In the genomic region with DNA sequence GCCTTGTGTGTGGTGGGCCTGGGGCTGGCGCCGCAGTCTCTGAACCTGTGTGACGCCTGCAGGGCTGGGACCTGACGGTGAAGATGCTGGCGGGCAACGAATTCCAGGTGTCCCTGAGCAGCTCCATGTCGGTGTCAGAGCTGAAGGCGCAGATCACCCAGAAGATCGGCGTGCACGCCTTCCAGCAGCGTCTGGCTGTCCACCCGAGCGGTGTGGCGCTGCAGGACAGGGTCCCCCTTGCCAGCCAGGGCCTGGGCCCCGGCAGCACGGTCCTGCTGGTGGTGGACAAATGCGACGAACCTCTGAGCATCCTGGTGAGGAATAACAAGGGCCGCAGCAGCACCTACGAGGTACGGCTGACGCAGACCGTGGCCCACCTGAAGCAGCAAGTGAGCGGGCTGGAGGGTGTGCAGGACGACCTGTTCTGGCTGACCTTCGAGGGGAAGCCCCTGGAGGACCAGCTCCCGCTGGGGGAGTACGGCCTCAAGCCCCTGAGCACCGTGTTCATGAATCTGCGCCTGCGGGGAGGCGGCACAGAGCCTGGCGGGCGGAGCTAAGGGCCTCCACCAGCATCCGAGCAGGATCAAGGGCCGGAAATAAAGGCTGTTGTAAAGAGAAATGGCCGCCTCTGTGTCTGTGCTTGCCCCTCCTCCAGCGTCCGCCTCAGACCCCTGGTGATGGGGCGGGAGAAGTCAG, we compare ENCODE assay signal across 6 cellular contexts. TPM values are rescaled to one million over a fixed set of nuclear protein-coding genes. Genes with fewer than 3 reads are reported as not detected.
DNase-seq lines count a peak whose midpoint lies in the region; ATAC-seq, FAIRE-seq and TF ChIP-seq lines count a peak whose summit lies in the region.

No MANE protein-coding gene starts in this region.

- FAIRE-seq in GM12892 (lab: Jason Lieb, UNC): no peak

- peak; percentile 24 for ATAC-seq in CD8-positive, alpha-beta T cell

- H3F3A ChIP-seq in OCI-LY1 (ENCODE audit: insufficient read depth, low read length): no peaks in the 10 kb centered on the region

- intact Hi-C loops in CD8-positive, alpha-beta T cell (cut with DNase I, micrococcal nuclease): loop anchor here (1.0 to 2.0 kb wide), 7 partner anchors 13 to 102 kb away; a partner anchor contains a TSS

- no peaks in the 10 kb centered on the region for H4K20me1 ChIP-seq in OCI-LY1 (ENCODE audit: insufficient read depth, low read length)

- H3K9me3 Mint-ChIP-seq in CD8-positive, alpha-beta T cell: no peaks in the 10 kb centered on the region
- H3K9me3 Mint-ChIP-seq in endodermal cell: no peaks in the 10 kb centered on the region

- H3K4me1 ChIP-seq in CD8-positive, alpha-beta T cell (ENCODE audit: insufficient read depth, low read length): peaks cover 25% of the 10 kb centered on the region
- H3K4me1 ChIP-seq in OCI-LY1 (ENCODE audit: insufficient read depth, low read length, severe bottlenecking): peaks cover 23% of the 10 kb centered on the region
- H3K4me1 ChIP-seq in endodermal cell (ENCODE audit: control insufficient read depth, insufficient read depth, low read length): no peaks in the 10 kb centered on the region
- peaks cover 14 to 19% (median 18%) of the 10 kb centered on the region in 3 donors for H3K4me1 ChIP-seq in skeletal muscle tissue (ENCODE audit: control insufficient read depth in 3 of 3, insufficient read depth in 3 of 3, low read length in 3 of 3)

- TF ChIP-seq CTCF in CD8-positive, alpha-beta T cell (IDR thresholded peaks at IDR 0.05): no peak
- TF ChIP-seq CTCF in OCI-LY1 (IDR thresholded peaks at IDR 0.05; ENCODE audit: low read length): no peak
- TF ChIP-seq CTCF in endodermal cell (conservative IDR thresholded peaks at IDR 0.05): no peak

- WGBS in endodermal cell (ENCODE audit: insufficient coverage in 1 of 2, insufficient read length in 1 of 2), 2 experiments: 64 to 68% methylated on average over 28 to 40 of the region's 41 CpGs

- peak overlapping the region; percentile 79 for H3K27ac ChIP-seq in CD8-positive, alpha-beta T cell (ENCODE audit: low read depth, low read length)
- H3K27ac ChIP-seq in OCI-LY1 (ENCODE audit: low read depth, low read length, poor library complexity, severe bottlenecking): peak overlapping the region; percentile 55
- H3K27ac ChIP-seq in endodermal cell (ENCODE audit: low read depth, low read length): no peak overlapping the region
- H3K27ac ChIP-seq in skeletal muscle tissue (ENCODE audit: low read depth, low read length): peak overlapping the region; percentile 68

- CTCF ChIA-PET in CD8-positive, alpha-beta T cell (lab: Charles Lee): interaction anchor here (1.4 to 4.1 kb wide), 5 partner anchors 11 to 49 kb away, joined by 3 to 26 read pairs (median 20); no protein-coding TSS in a partner anchor

- POLR2A ChIA-PET in CD8-positive, alpha-beta T cell (lab: Charles Lee): interaction anchor here (0.6 to 1.8 kb wide), 12 partner anchors 12 to 236 kb away, joined by 3 to 10 read pairs (median 3); a partner anchor contains a TSS

- H3K27ac Mint-ChIP-seq in CD8-positive, alpha-beta T cell: peak overlapping the region; percentile 99
- peak overlapping the region; percentile 96 for H3K27ac Mint-ChIP-seq in endodermal cell

- H3K4me1 Mint-ChIP-seq in CD8-positive, alpha-beta T cell (ENCODE audit: low read depth): peaks cover 41% of the 10 kb centered on the region
- peaks cover 14% of the 10 kb centered on the region for H3K4me1 Mint-ChIP-seq in endodermal cell

- DNase-seq in CD8-positive, alpha-beta T cell: peak in 1 of 7 experiments; percentile 62
- peak; percentile 70 for DNase-seq in endodermal cell
- no peak for DNase-seq in GM12892 (ENCODE audit: insufficient read length)
- no peak for DNase-seq in NCI-H1105 (lab: John Stamatoyannopoulos, UW)

- no peaks in the 10 kb centered on the region for H3K36me3 ChIP-seq in CD8-positive, alpha-beta T cell (ENCODE audit: insufficient read depth, low read length)
- H3K36me3 ChIP-seq in OCI-LY1 (ENCODE audit: insufficient read depth, low read length) (no peaks in the 10 kb centered on the region; the same call in 1 of the 2 replicates), endodermal cell (ENCODE audit: control insufficient read depth, insufficient read depth, low read length) (no peaks in the 10 kb centered on the region), skeletal muscle tissue (ENCODE audit: control insufficient read depth in 3 of 3, insufficient read depth in 3 of 3, low read length in 3 of 3) (no peaks in the 10 kb centered on the region)

- peak overlapping the region; percentile 88 for H3K4me2 ChIP-seq in OCI-LY1 (ENCODE audit: low read length)

- no peak; the same call in 1 of the 2 replicates for TF ChIP-seq POLR2A in GM12892 (IDR thresholded peaks at IDR 0.05; ENCODE audit: low read depth, low read length)

- H3K9ac ChIP-seq in OCI-LY1 (ENCODE audit: low read length) (peak overlapping the region; percentile 73), endodermal cell (ENCODE audit: extremely low read depth, low read length, poor library complexity, severe bottlenecking) (peak overlapping the region; percentile 61), skeletal muscle tissue (ENCODE audit: low read depth in 1 of 3, low read length in 3 of 3) (peak overlapping the region; percentile 63 to 89 (median 77))

- H3K9me3 ChIP-seq in CD8-positive, alpha-beta T cell (ENCODE audit: low read length): no peaks in the 10 kb centered on the region
- no peaks in the 10 kb centered on the region for H3K9me3 ChIP-seq in OCI-LY1 (ENCODE audit: low read length)
- no peaks in the 10 kb centered on the region for H3K9me3 ChIP-seq in endodermal cell (ENCODE audit: control insufficient read depth, low read length)
- no peaks in the 10 kb centered on the region for H3K9me3 ChIP-seq in skeletal muscle tissue (ENCODE audit: control insufficient read depth in 3 of 3, low read length in 3 of 3)

- H2AFZ ChIP-seq in OCI-LY1 (ENCODE audit: low read length): no peak overlapping the region

- H3K4me3 Mint-ChIP-seq in CD8-positive, alpha-beta T cell: peak overlapping the region; percentile 98
- peak overlapping the region; percentile 74 for H3K4me3 Mint-ChIP-seq in endodermal cell

- H3K4me3 ChIP-seq in CD8-positive, alpha-beta T cell (ENCODE audit: low read depth, low read length): peak overlapping the region; percentile 75
- H3K4me3 ChIP-seq in OCI-LY1 (ENCODE audit: low read depth, low read length, poor library complexity, severe bottlenecking) (peak overlapping the region; percentile 80), endodermal cell (ENCODE audit: low read length) (peak overlapping the region; percentile 77), skeletal muscle tissue (ENCODE audit: low read length in 3 of 3) (peak overlapping the region; percentile 75 to 97 (median 86))

- H3K9me2 ChIP-seq in OCI-LY1 (ENCODE audit: low read depth, low read length): no peaks in the 10 kb centered on the region

- H3K79me2 ChIP-seq in OCI-LY1 (ENCODE audit: insufficient read depth, low read length): no peaks in the 10 kb centered on the region

- peaks cover 3% of the 10 kb centered on the region for H3K27me3 Mint-ChIP-seq in CD8-positive, alpha-beta T cell (ENCODE audit: low read depth)
- H3K27me3 Mint-ChIP-seq in endodermal cell (ENCODE audit: insufficient read depth): peaks cover 18% of the 10 kb centered on the region

- H3K27me3 ChIP-seq in CD8-positive, alpha-beta T cell (ENCODE audit: insufficient read depth, low read length): no peaks in the 10 kb centered on the region
- no peaks in the 10 kb centered on the region for H3K27me3 ChIP-seq in OCI-LY1 (ENCODE audit: insufficient read depth, low read length)
- H3K27me3 ChIP-seq in endodermal cell (ENCODE audit: control insufficient read depth, insufficient read depth, low read length, poor library complexity, severe bottlenecking): no peaks in the 10 kb centered on the region
- no peaks in the 10 kb centered on the region for H3K27me3 ChIP-seq in skeletal muscle tissue (ENCODE audit: control insufficient read depth in 3 of 3, insufficient read depth in 3 of 3, low read length in 3 of 3)

- H3K36me3 Mint-ChIP-seq in CD8-positive, alpha-beta T cell: peaks cover 8% of the 10 kb centered on the region
- no peaks in the 10 kb centered on the region for H3K36me3 Mint-ChIP-seq in endodermal cell (ENCODE audit: low read depth)

RNA-seq across cellular contexts. Expression of a gene that starts 0.8 kb away (rescaled TPM):
- total RNA-seq in CD8-positive, alpha-beta T cell: 10 to 100 TPM; 56.4 to 58.4 TPM
- total RNA-seq in endodermal cell (10 to 100 TPM; 46.6 to 48.4 TPM), skeletal muscle tissue (23.5 TPM)
- 31.4 TPM for polyA plus RNA-seq in endodermal cell (2013, experiment 1 of 2)
- polyA plus RNA-seq in endodermal cell (2013, experiment 2 of 2): 31.8 TPM
- 54.6 TPM for polyA plus RNA-seq in GM12892 (2012; ENCODE audit: missing spikeins)

RNA-seq across cellular contexts. Expression of a gene that starts 5.8 kb away (rescaled TPM):
- 10 to 100 TPM; 12.1 to 14.0 TPM for total RNA-seq in CD8-positive, alpha-beta T cell
- total RNA-seq in endodermal cell: 100 to 1,000 TPM; 269 to 288 TPM
- 192 TPM for polyA plus RNA-seq in endodermal cell (2013, experiment 1 of 2)
- 176 TPM for polyA plus RNA-seq in endodermal cell (2013, experiment 2 of 2)
- total RNA-seq in skeletal muscle tissue: 14.6 TPM
- polyA plus RNA-seq in GM12892 (2012; ENCODE audit: missing spikeins): 15.1 TPM

RNA-seq across cellular contexts. Expression of a gene that starts 14.2 kb away (rescaled TPM):
- 10 to 100 TPM; 26.0 to 30.9 TPM for total RNA-seq in CD8-positive, alpha-beta T cell
- total RNA-seq in endodermal cell (10 to 100 TPM; 16.1 to 19.7 TPM), skeletal muscle tissue (7.3 TPM)
- 144 TPM for polyA plus RNA-seq in endodermal cell (2013, experiment 1 of 2)
- polyA plus RNA-seq in endodermal cell (2013, experiment 2 of 2): 117 TPM
- not detected for polyA plus RNA-seq in GM12892 (2012; ENCODE audit: missing spikeins)

RNA-seq across cellular contexts. Expression of a gene that starts 32.2 kb away (rescaled TPM):
- total RNA-seq in CD8-positive, alpha-beta T cell: under 1 TPM in 1 of 2 experiments, not detected in 1; 0.08 TPM
- total RNA-seq in endodermal cell: not detected
- polyA plus RNA-seq in endodermal cell (2013, experiment 1 of 2): not detected
- not detected for polyA plus RNA-seq in endodermal cell (2013, experiment 2 of 2)
- 3.1 TPM for total RNA-seq in skeletal muscle tissue
- not detected for polyA plus RNA-seq in GM12892 (2012; ENCODE audit: missing spikeins)

RNA-seq across cellular contexts. Expression of a gene that starts 47.8 kb away (rescaled TPM):
- total RNA-seq in CD8-positive, alpha-beta T cell: under 1 TPM; 0.56 to 0.60 TPM
- total RNA-seq in endodermal cell (1 to 10 TPM; 1.5 to 4.6 TPM), skeletal muscle tissue (not detected)
- not detected for polyA plus RNA-seq in endodermal cell (2013, experiment 1 of 2)
- polyA plus RNA-seq in endodermal cell (2013, experiment 2 of 2): 0.29 TPM
- 0.11 TPM for polyA plus RNA-seq in GM12892 (2012; ENCODE audit: missing spikeins)

Comparison
In these comparisons a context has a peak if more than half of its experiments do, and no peak if none do; other contexts are left out.
1. RNA of a gene that starts 5.8 kb away (total RNA-seq): 269 to 288 TPM in endodermal cell; 14.6 TPM in skeletal muscle tissue (single experiment) and 12.1 to 14.0 TPM in CD8-positive, alpha-beta T cell; every median in the first group is over 10 times any median in the second.
2. Peak in every context shown above with its lines, with median percentiles within 50 percentile points of each other: H3K4me3 ChIP-seq and H3K9ac ChIP-seq.